In the genomic region with DNA sequence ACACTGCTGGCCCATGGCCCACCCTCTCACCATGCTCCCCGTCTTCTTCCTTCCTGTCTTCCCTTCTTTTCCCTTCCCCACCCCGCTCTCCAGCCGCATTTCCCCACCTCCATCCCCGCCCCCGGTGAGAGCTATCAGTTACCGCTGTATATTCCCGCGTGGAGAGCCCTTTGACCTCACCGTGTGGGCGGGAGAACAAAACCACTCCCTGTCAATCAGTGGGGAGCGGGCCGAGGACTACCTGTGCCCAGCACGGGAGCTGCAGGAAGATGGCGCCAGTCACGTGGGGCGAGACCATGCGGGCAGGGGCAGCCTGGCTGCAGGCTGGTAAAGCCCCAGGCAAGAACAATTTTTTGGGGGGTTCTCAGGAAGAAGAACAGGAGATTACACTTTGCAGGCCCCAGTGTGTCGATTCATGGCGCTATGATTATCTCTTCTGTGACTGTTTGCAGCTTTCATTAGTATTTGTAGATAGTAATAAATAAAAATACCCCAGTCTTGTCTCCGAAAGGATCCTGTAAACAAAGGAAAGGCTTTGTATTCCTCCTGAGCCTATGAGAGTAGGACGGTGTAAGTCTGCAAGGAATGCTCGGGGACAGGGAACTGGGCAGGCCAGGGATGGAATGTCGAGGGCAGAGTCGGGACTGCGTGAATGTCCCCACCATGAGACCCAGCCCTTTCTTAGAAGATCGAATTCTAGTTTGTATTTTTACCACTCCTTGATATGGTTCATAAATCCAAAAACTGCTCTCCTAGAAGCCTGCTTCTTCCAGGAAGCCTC, we compare ENCODE assay signal across 1 cellular context.
A peak's percentile ranks its signal among the peaks of the same experiment; 100 is the strongest.
TF ChIP-seq lines count a peak whose summit lies in the region.

No MANE protein-coding gene starts in this region.

TF ChIP-seq in H1, 55 proteins besides CTCF, POLR2A, EP300 and RAD21:
- TF ChIP-seq CTBP2 (IDR thresholded peaks at IDR 0.05; ENCODE audit: borderline replicate concordance, insufficient read depth, insufficient read length, low read length) (no peak), TEAD4 (IDR thresholded peaks at IDR 0.05; ENCODE audit: low read depth, low read length) (0 out of 2 replicates have a peak, but pooled peaks have one; percentile 5), RXRA (IDR thresholded peaks at IDR 0.05; ENCODE audit: insufficient read depth, low read depth, low read length) (no peak), SRF (IDR thresholded peaks at IDR 0.05; ENCODE audit: low read depth, low read length) (no peak), TBP (IDR thresholded peaks at IDR 0.05; ENCODE audit: low read depth, low read length) (no peak), YY1 (IDR thresholded peaks at IDR 0.05; ENCODE audit: low read depth, low read length) (peak; percentile 65; the same call in 1 of the 2 replicates), SUZ12 (IDR thresholded peaks at IDR 0.05; ENCODE audit: low read length) (no peak), RFX5 (IDR thresholded peaks at IDR 0.05; ENCODE audit: borderline replicate concordance, low read depth, low read length) (no peak), CBX5 (IDR thresholded peaks at IDR 0.05; ENCODE audit: low read depth, low read length) (no peak)
- TF ChIP-seq, protein P1, sequence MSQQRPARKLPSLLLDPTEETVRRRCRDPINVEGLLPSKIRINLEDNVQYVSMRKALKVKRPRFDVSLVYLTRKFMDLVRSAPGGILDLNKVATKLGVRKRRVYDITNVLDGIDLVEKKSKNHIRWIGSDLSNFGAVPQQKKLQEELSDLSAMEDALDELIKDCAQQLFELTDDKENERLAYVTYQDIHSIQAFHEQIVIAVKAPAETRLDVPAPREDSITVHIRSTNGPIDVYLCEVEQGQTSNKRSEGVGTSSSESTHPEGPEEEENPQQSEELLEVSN (IDR thresholded peaks at IDR 0.05) = 0 out of 2 replicates have a peak, but pooled peaks have one; percentile 34
- TF ChIP-seq, protein P2, sequence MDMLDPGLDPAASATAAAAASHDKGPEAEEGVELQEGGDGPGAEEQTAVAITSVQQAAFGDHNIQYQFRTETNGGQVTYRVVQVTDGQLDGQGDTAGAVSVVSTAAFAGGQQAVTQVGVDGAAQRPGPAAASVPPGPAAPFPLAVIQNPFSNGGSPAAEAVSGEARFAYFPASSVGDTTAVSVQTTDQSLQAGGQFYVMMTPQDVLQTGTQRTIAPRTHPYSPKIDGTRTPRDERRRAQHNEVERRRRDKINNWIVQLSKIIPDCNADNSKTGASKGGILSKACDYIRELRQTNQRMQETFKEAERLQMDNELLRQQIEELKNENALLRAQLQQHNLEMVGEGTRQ (IDR thresholded peaks at IDR 0.05; ENCODE audit: low read length) = peak; percentile 55; the same call in 1 of the 2 replicates
- TF ChIP-seq, protein P3, sequence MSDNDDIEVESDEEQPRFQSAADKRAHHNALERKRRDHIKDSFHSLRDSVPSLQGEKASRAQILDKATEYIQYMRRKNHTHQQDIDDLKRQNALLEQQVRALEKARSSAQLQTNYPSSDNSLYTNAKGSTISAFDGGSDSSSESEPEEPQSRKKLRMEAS (IDR thresholded peaks at IDR 0.05) = peak; percentile 83
